Comparison of ENCODE assay signal across 9 cellular contexts in the genomic region with DNA sequence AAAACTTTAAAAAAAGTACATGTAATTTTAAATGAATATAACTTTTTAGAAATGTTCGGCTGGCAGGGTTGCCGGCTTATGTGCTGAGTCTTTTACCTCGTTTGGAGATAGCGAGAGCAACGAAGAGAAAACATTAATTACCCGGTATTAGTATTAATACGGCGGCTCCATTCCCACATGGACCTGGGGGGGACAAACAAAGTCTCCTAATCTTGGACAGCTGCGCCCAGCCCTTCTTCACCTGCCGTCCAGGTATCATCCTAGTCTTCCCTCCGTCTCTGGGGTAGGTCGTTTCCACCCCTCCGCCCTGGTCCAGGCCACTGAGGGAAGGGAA. TPM values are rescaled to one million over a fixed set of nuclear protein-coding genes. Genes with fewer than 3 reads are reported as not detected.
DNase-seq lines count a peak whose midpoint lies in the region; ATAC-seq and TF ChIP-seq lines count a peak whose summit lies in the region.
"Had no signal": no experiment of that assay in that cellular context is flagged by ENCODE, and none has a peak within 500 bp of the region (broad histone marks: within the 10 kb centered on the region; RNA-seq: fewer than 3 reads in every experiment).

No MANE protein-coding gene starts in this region.

- H3K9ac ChIP-seq in liver (ENCODE audit: low read depth in 1 of 2, low read length in 2 of 2): peak overlapping the region; percentile 38 to 92

- peaks cover 40% of the 10 kb centered on the region for H3K4me1 Mint-ChIP-seq in activated T-cell treated with anti-CD3 and anti-CD28 coated beads, Interleukin-2, amount 50 U/mL, for 4 hours (ENCODE audit: low read depth)

- in situ Hi-C loops in astrocyte of the spinal cord (cut with HindIII; ENCODE audit: low sequenced_read_pairs): no loop called here
- in situ Hi-C loops in transverse colon (cut with MboI; ENCODE audit: low pct_ligation_motif_present in 1 of 4, low pct_unique_long_range_greater_than_20kb in 1 of 4, low sequenced_read_pairs in 3 of 4): no loop called here

- H3K36me3 Mint-ChIP-seq in activated T-cell treated with anti-CD3 and anti-CD28 coated beads, Interleukin-2, amount 50 U/mL, for 4 hours (ENCODE audit: insufficient read depth): no peaks in the 10 kb centered on the region

- peak; percentile 30 for TF ChIP-seq POLR2A in transverse colon (IDR thresholded peaks at IDR 0.05)

- TF ChIP-seq CTCF in astrocyte of the spinal cord (IDR thresholded peaks at IDR 0.05; ENCODE audit: low read depth, low read length) (no peak), liver (IDR thresholded peaks at IDR 0.05; ENCODE audit: low read depth, low read length, missing input control) (no peak), transverse colon (IDR thresholded peaks at IDR 0.05) (no peak)

- no peaks in the 10 kb centered on the region for H3K9me3 ChIP-seq in liver (ENCODE audit: control insufficient read depth in 4 of 4, low read length in 3 of 4)
- H3K9me3 ChIP-seq in transverse colon: no peaks in the 10 kb centered on the region

- H3K36me3 ChIP-seq in liver (ENCODE audit: control insufficient read depth in 4 of 4, insufficient read depth in 3 of 4, low read depth in 1 of 4, low read length in 3 of 4): peaks cover 0 to 2% (median 0%) of the 10 kb centered on the region in 4 donors
- H3K36me3 ChIP-seq in transverse colon: no peaks in the 10 kb centered on the region

- intact Hi-C loops in transverse colon (cut with DNase I; ENCODE audit: low total_unique reads): no loop called here

- H3K27ac ChIP-seq in liver (ENCODE audit: low read depth in 1 of 2, low read length in 2 of 2) (peak overlapping the region; percentile 72 to 75), transverse colon (peak overlapping the region; percentile 93 to 97 (median 96))

- peak overlapping the region; percentile 84 for H3K4me3 Mint-ChIP-seq in activated T-cell treated with anti-CD3 and anti-CD28 coated beads, Interleukin-2, amount 50 U/mL, for 4 hours

- ATAC-seq in activated T-cell treated with anti-CD3 and anti-CD28 coated beads, Interleukin-2, amount 50 U/mL, for 4 hours: no peak
- no peak for ATAC-seq in HG03280 (IDR thresholded peaks at IDR 0.05; ENCODE audit: unreplicated experiment)

- H3K4me3 ChIP-seq in astrocyte of the spinal cord (ENCODE audit: low read depth, low read length): peak overlapping the region; percentile 50
- H3K4me3 ChIP-seq in liver (ENCODE audit: low read depth in 1 of 3, low read length in 3 of 3): peak overlapping the region; percentile 57 to 96 (median 82)
- H3K4me3 ChIP-seq in transverse colon: peak overlapping the region; percentile 67 to 84 (median 74)

- H3K27me3 ChIP-seq in liver (ENCODE audit: control insufficient read depth in 4 of 4, insufficient read depth in 4 of 4, low read length in 3 of 4) (no peaks in the 10 kb centered on the region), transverse colon (no peaks in the 10 kb centered on the region)

- WGBS in liver: under 1% methylated on average over 13 of the region's 13 CpGs
- WGBS in transverse colon (ENCODE audit: low coverage in 1 of 2), 2 donors: 1 to 4% methylated on average over 8 to 13 of the region's 13 CpGs

- DNase-seq in activated T-cell treated with anti-CD3 and anti-CD28 coated beads, Interleukin-2, amount 50 U/mL, for 4 hours: no peak
- DNase-seq in activated T-cell treated with anti-CD3 and anti-CD28 coated beads, Interleukin-2, amount 50 U/mL, for 48 hours: no peak
- peak; percentile 1 for DNase-seq in astrocyte of the spinal cord (ENCODE audit: low read depth, low spot score)
- DNase-seq in transverse colon: no peak
- DNase-seq in HuH-7.5 (ENCODE audit: low spot score): no peak
- no peak for DNase-seq in medulla oblongata (ENCODE audit: extremely low spot score)

- TF ChIP-seq RAD21 in liver (IDR thresholded peaks at IDR 0.05): no peak

- H3K4me1 ChIP-seq in liver (ENCODE audit: control insufficient read depth in 4 of 4, insufficient read depth in 4 of 4, low read length in 3 of 4): peaks cover 0 to 18% (median 14%) of the 10 kb centered on the region in 4 donors
- H3K4me1 ChIP-seq in transverse colon: peaks cover 16 to 32% (median 24%) of the 10 kb centered on the region in 4 donors

- no peaks in the 10 kb centered on the region for H3K27me3 Mint-ChIP-seq in activated T-cell treated with anti-CD3 and anti-CD28 coated beads, Interleukin-2, amount 50 U/mL, for 4 hours (ENCODE audit: low read depth)

- no peaks in the 10 kb centered on the region for H3K9me3 Mint-ChIP-seq in activated T-cell treated with anti-CD3 and anti-CD28 coated beads, Interleukin-2, amount 50 U/mL, for 4 hours

- no peak for TF ChIP-seq EP300 in transverse colon (IDR thresholded peaks at IDR 0.05; ENCODE audit: low read depth)

TF ChIP-seq in liver, 16 proteins besides CTCF, POLR2A, EP300 and RAD21:
- TF ChIP-seq, protein P1, sequence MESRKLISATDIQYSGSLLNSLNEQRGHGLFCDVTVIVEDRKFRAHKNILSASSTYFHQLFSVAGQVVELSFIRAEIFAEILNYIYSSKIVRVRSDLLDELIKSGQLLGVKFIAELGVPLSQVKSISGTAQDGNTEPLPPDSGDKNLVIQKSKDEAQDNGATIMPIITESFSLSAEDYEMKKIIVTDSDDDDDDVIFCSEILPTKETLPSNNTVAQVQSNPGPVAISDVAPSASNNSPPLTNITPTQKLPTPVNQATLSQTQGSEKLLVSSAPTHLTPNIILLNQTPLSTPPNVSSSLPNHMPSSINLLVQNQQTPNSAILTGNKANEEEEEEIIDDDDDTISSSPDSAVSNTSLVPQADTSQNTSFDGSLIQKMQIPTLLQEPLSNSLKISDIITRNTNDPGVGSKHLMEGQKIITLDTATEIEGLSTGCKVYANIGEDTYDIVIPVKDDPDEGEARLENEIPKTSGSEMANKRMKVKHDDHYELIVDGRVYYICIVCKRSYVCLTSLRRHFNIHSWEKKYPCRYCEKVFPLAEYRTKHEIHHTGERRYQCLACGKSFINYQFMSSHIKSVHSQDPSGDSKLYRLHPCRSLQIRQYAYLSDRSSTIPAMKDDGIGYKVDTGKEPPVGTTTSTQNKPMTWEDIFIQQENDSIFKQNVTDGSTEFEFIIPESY (IDR thresholded peaks at IDR 0.05): no peak
- TF ChIP-seq RXRA (IDR thresholded peaks at IDR 0.05): no peak
- no peak for TF ChIP-seq EGR1 (IDR thresholded peaks at IDR 0.05; ENCODE audit: low read depth in 2 of 2)
- TF ChIP-seq HNF4A (conservative IDR thresholded peaks at IDR 0.05): no peak
- TF ChIP-seq, protein P2, sequence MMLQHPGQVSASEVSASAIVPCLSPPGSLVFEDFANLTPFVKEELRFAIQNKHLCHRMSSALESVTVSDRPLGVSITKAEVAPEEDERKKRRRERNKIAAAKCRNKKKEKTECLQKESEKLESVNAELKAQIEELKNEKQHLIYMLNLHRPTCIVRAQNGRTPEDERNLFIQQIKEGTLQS (IDR thresholded peaks at IDR 0.05): no peak
- TF ChIP-seq HNF4G (IDR thresholded peaks at IDR 0.05): no peak
- TF ChIP-seq YY1 (IDR thresholded peaks at IDR 0.05): peak; percentile 26
- no peak for TF ChIP-seq GABPA (IDR thresholded peaks at IDR 0.05 in 1 of 2, conservative IDR thresholded peaks at IDR 0.05 in 1 of 2)
- peak; percentile 35 for TF ChIP-seq TAF1 (conservative IDR thresholded peaks at IDR 0.05)
- TF ChIP-seq, protein P3, sequence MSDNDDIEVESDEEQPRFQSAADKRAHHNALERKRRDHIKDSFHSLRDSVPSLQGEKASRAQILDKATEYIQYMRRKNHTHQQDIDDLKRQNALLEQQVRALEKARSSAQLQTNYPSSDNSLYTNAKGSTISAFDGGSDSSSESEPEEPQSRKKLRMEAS (IDR thresholded peaks at IDR 0.05): no peak

RNA-seq across cellular contexts. Expression of a gene that starts 0.3 kb away (rescaled TPM):
- total RNA-seq in activated T-cell treated with anti-CD3 and anti-CD28 coated beads, Interleukin-2, amount 50 U/mL, for 4 hours: 10 to 100 TPM; 22.7 to 32.1 (median 26.3) TPM
- total RNA-seq in liver (10 to 100 TPM; 17.2 to 40.2 TPM), transverse colon (10 to 100 TPM; 17.6 to 24.8 (median 24.3) TPM)
- polyA plus RNA-seq in liver: 10 to 100 TPM in 1 of 2 donors, 1 to 10 TPM in 1; 9.9 to 14.2 TPM

RNA-seq across cellular contexts. Expression of a gene that starts 39.5 kb away (rescaled TPM):
- not detected for total RNA-seq in activated T-cell treated with anti-CD3 and anti-CD28 coated beads, Interleukin-2, amount 50 U/mL, for 4 hours
- total RNA-seq in liver: under 1 TPM; under 0.01 to 0.51 TPM
- polyA plus RNA-seq in liver: under 1 TPM in 1 of 2 donors, not detected in 1; 0.03 TPM
- under 1 TPM in 1 of 4 donors, not detected in 3; 0.16 TPM for total RNA-seq in transverse colon
- total RNA-seq: dermis microvascular lymphatic vessel endothelial cell had no signal
